In genomic region chr2:36357506-36358316, GRCh38 we compare ENCODE assay signal across 8 cellular contexts. TPM values are rescaled to one million over a fixed set of nuclear protein-coding genes. Genes with fewer than 3 reads are reported as not detected.
DNase-seq lines count a peak whose midpoint lies in the region; ATAC-seq and TF ChIP-seq lines count a peak whose summit lies in the region.

No MANE protein-coding gene starts in this region.

- peak overlapping the region; percentile 93 for H3K4me3 Mint-ChIP-seq in stimulated activated effector memory CD8-positive, alpha-beta T cell treated with anti-CD3 and anti-CD28 coated beads, Interleukin-12 subunit alpha, Interleukin-12 subunit beta, amount 100 ng/mL, for 72 hours

- peaks cover 5% of the 10 kb centered on the region for H3K36me3 Mint-ChIP-seq in stimulated activated effector memory CD8-positive, alpha-beta T cell treated with anti-CD3 and anti-CD28 coated beads, Interleukin-12 subunit alpha, Interleukin-12 subunit beta, amount 100 ng/mL, for 72 hours

- intact Hi-C loops in A673 (cut with micrococcal nuclease; ENCODE audit: unreplicated experiment), result loop anchor here (1.0 to 5.0 kb wide), 4 partner anchors 60 to 307 kb away; no protein-coding TSS in a partner anchor
- intact Hi-C loops in right lobe of liver (cut with DNase I), result loop anchor here in 1 of 2 donors (10.0 kb wide), 1 partner anchor 297 kb away; no protein-coding TSS in a partner anchor

- TF ChIP-seq CTCF in A673 (conservative IDR thresholded peaks at IDR 0.05; ENCODE audit: low read depth, low read length) (peak; percentile 61), coronary artery (IDR thresholded peaks at IDR 0.05) (peak; percentile 50), right lobe of liver (IDR thresholded peaks at IDR 0.05) (peak; percentile 6 to 38 (median 29))

- peak overlapping the region; percentile 40 for H3K27ac ChIP-seq in A673 (ENCODE audit: low read depth, low read length, poor library complexity, severe bottlenecking)
- H3K27ac ChIP-seq in coronary artery, result peak overlapping the region; percentile 89 to 96
- peak overlapping the region; percentile 72 to 74 (median 73) for H3K27ac ChIP-seq in right lobe of liver

- 3% methylated on average over 19 of the region's 24 CpGs for WGBS in right lobe of liver (ENCODE audit: insufficient coverage, low coverage, low lambda C conversion rate, missing lambda C conversion rate)

- H3K36me3 ChIP-seq in A673 (ENCODE audit: insufficient read depth, low read length, poor library complexity, severe bottlenecking) (no peaks in the 10 kb centered on the region), right lobe of liver (no peaks in the 10 kb centered on the region)

- H3K9me3 Mint-ChIP-seq in stimulated activated effector memory CD8-positive, alpha-beta T cell treated with anti-CD3 and anti-CD28 coated beads, Interleukin-12 subunit alpha, Interleukin-12 subunit beta, amount 100 ng/mL, for 72 hours, result no peaks in the 10 kb centered on the region

- no peaks in the 10 kb centered on the region for H3K9me3 ChIP-seq in A673 (ENCODE audit: low read depth, low read length, poor library complexity, severe bottlenecking)
- H3K9me3 ChIP-seq in right lobe of liver, result no peaks in the 10 kb centered on the region

- DNase-seq in A673 (ENCODE audit: low spot score) (peak; percentile 75), SKM-1 treated with dmso at 0.1 percent for 144 hours (lab: John Stamatoyannopoulos, UW; ENCODE audit: unreplicated experiment) (peak; percentile 59), coronary artery (ENCODE audit: low spot score) (peak; percentile 80), right lobe of liver (peak in 1 of 3 donors; percentile 21), OCI-M1 (lab: John Stamatoyannopoulos, UW) (no peak)
- DNase-seq in stimulated activated effector memory CD8-positive, alpha-beta T cell treated with anti-CD3 and anti-CD28 coated beads, Interleukin-12 subunit alpha, Interleukin-12 subunit beta, amount 100 ng/mL, for 72 hours (ENCODE audit: low spot score in 2 of 2), result no peak

- peaks cover 66% of the 10 kb centered on the region for H3K4me1 Mint-ChIP-seq in stimulated activated effector memory CD8-positive, alpha-beta T cell treated with anti-CD3 and anti-CD28 coated beads, Interleukin-12 subunit alpha, Interleukin-12 subunit beta, amount 100 ng/mL, for 72 hours

- CTCF ChIA-PET in A673 (lab: Charles Lee), result interaction anchor here (0.5 to 1.9 kb wide), 6 partner anchors 18 to 227 kb away, joined by 3 to 8 read pairs (median 4); no protein-coding TSS in a partner anchor

- peak overlapping the region; percentile 84 for H3K27ac Mint-ChIP-seq in stimulated activated effector memory CD8-positive, alpha-beta T cell treated with anti-CD3 and anti-CD28 coated beads, Interleukin-12 subunit alpha, Interleukin-12 subunit beta, amount 100 ng/mL, for 72 hours

- H3K4me3 ChIP-seq in A673 (ENCODE audit: low read depth, low read length, poor library complexity, severe bottlenecking) (peak overlapping the region; percentile 83), coronary artery (peak overlapping the region; percentile 97), right lobe of liver (peak overlapping the region; percentile 54 to 63 (median 57))

- POLR2A ChIA-PET in A673 (lab: Charles Lee; ENCODE audit: low non-redundant PET), result no interaction called here

- TF ChIP-seq POLR2A in GM18505 (IDR thresholded peaks at IDR 0.05; ENCODE audit: borderline replicate concordance, extremely low read depth, insufficient read depth, insufficient read length), result no peak
- TF ChIP-seq POLR2A in right lobe of liver (IDR thresholded peaks at IDR 0.05), result no peak

- H3K27me3 ChIP-seq in A673 (replicated peaks; ENCODE audit: insufficient read depth, low read depth, low read length, poor library complexity) (no peaks in the 10 kb centered on the region), right lobe of liver (peaks cover 0 to 7% of the 10 kb centered on the region in 2 donors)

- BruUV-seq in A673 (replicated peaks; lab: Mats Ljungman, UMichigan), result no TSS peak

- H3K4me1 ChIP-seq in A673 (ENCODE audit: insufficient read depth, low read length, poor library complexity, severe bottlenecking), result peaks cover 44% of the 10 kb centered on the region
- H3K4me1 ChIP-seq in right lobe of liver, result peaks cover 0 to 16% (median 4%) of the 10 kb centered on the region in 4 donors

- peak; percentile 31 for ATAC-seq in GM18505 (IDR thresholded peaks at IDR 0.05; ENCODE audit: unreplicated experiment)
- peak; percentile 20 for ATAC-seq in HG03095 (IDR thresholded peaks at IDR 0.05; ENCODE audit: unreplicated experiment)
- ATAC-seq in right lobe of liver, result peak; percentile 18 to 42 (median 30)
- peak; percentile 59 for ATAC-seq in stimulated activated effector memory CD8-positive, alpha-beta T cell treated with anti-CD3 and anti-CD28 coated beads, Interleukin-12 subunit alpha, Interleukin-12 subunit beta, amount 100 ng/mL, for 72 hours

RNA-seq across cellular contexts. Expression of gene CRIM1, which starts 2.1 kb away (rescaled TPM):
- 35.3 and 46.5 TPM in 2 replicates for total RNA-seq in A673 (2021)
- 10 to 100 TPM in 4 of 6 experiments, 1 to 10 TPM in 2; 4.2 to 30.5 (median 16.7) TPM for total RNA-seq in right lobe of liver

Comparison
In these comparisons a context has a peak if more than half of its experiments do, and no peak if none do; other contexts are left out.
1. DNase-seq: peak in A673 (single experiment), SKM-1 treated with dmso at 0.1 percent for 144 hours (single experiment) and coronary artery (single experiment); none in stimulated activated effector memory CD8-positive, alpha-beta T cell treated with anti-CD3 and anti-CD28 coated beads, Interleukin-12 subunit alpha, Interleukin-12 subunit beta, amount 100 ng/mL, for 72 hours (0 of 2) and OCI-M1 (single experiment).
2. H3K27ac ChIP-seq: peak in every context shown above with its lines; median percentile 92 in coronary artery; 73 in right lobe of liver; 40 in A673.
3. Peak in every context shown above with its lines, with median percentiles within 50 percentile points of each other: H3K4me3 ChIP-seq, CTCF ChIP-seq and ATAC-seq.